Comparison of ENCODE assay signal across 24 cellular contexts in the genomic region with DNA sequence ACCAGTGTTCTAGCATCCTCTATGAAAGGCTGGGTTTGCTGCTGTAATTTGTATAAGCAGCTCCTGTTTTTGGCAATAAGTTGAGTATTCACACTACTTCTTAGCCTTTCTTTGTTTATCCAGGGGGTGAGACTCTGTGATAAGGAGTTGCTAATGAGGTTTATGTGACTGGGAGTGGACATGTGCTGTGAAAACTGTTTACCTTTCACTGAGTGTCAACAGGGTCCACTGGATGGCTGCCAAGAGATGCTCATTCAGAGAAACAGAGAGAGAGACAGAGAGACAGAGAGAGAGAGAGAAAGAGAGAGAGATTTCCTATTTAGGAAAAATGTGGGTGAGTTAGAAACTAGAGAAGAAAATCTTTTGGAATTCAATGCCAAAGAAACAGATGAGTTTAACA.
DNase-seq lines count a peak whose midpoint lies in the region; ATAC-seq and TF ChIP-seq lines count a peak whose summit lies in the region.
"Had no signal": no experiment of that assay in that cellular context is flagged by ENCODE, and none has a peak within 500 bp of the region (broad histone marks: within the 10 kb centered on the region; RNA-seq: fewer than 3 reads in every experiment).

No MANE protein-coding gene starts in this region.

- H2AFZ ChIP-seq in IMR-90 (replicated peaks; ENCODE audit: low read length, poor library complexity) (no peak overlapping the region), mesenchymal stem cell (ENCODE audit: low read depth, low read length) (no peak overlapping the region)

- in situ Hi-C loops in IMR-90 (cut with MboI; ENCODE audit: low sequenced_read_pairs) = no loop called here

- H3K18ac ChIP-seq in IMR-90 (ENCODE audit: low read depth, low read length) = peak overlapping the region; percentile 86
- no peak overlapping the region for H3K18ac ChIP-seq in mesenchymal stem cell (ENCODE audit: low read depth in 1 of 2, low read length in 2 of 2)

- H3K27me3 Mint-ChIP-seq in glutamatergic neuron (ENCODE audit: unreplicated experiment) = no peaks in the 10 kb centered on the region

- H3K4me2 ChIP-seq in IMR-90 (ENCODE audit: low read depth, low read length) (no peak overlapping the region), mesenchymal stem cell (ENCODE audit: low read length, poor library complexity, severe bottlenecking) (no peak overlapping the region)

- no peak overlapping the region for H3K23ac ChIP-seq in IMR-90 (ENCODE audit: low read depth, low read length)
- no peak overlapping the region for H3K23ac ChIP-seq in mesenchymal stem cell (ENCODE audit: low read length in 2 of 2)

- H3K4me1 Mint-ChIP-seq in glutamatergic neuron (ENCODE audit: low read depth, unreplicated experiment) = no peaks in the 10 kb centered on the region

- no peaks in the 10 kb centered on the region for H3K9me1 ChIP-seq in IMR-90 (ENCODE audit: insufficient read depth, low read length)

- no peak for TF ChIP-seq POLR2A in IMR-90 (IDR thresholded peaks at IDR 0.05; ENCODE audit: low read depth, low read length)

- BruUV-seq in IMR-90 (replicated peaks; lab: Mats Ljungman, UMichigan) = no TSS peak

- peak overlapping the region; percentile 10; the same call in 1 of the 3 replicates for H2BK15ac ChIP-seq in IMR-90 (ENCODE audit: low read depth, low read length)
- no peak overlapping the region for H2BK15ac ChIP-seq in mesenchymal stem cell (ENCODE audit: low read depth, poor library complexity, severe bottlenecking)

- DNase-seq in NCI-H748 (lab: John Stamatoyannopoulos, UW; ENCODE audit: unreplicated experiment) (peak; percentile 69), NCI-H748 treated with DMSO at 0.1 percent for 48 hours (lab: John Stamatoyannopoulos, UW) (no peak), IMR-90 (no peak), SHP77 (lab: John Stamatoyannopoulos, UW) (peak; percentile 75 to 81), mesenchymal stem cell (peak; percentile 7), glutamatergic neuron (no peak), midbrain (lab: John Stamatoyannopoulos, UW) (no peak)
- DNase-seq: AML-193; C1 segment of cervical spinal cord; CD8-positive, alpha-beta T cell; EL; GF-D8; GOT3; HCEC 1CT; KG1; NCI-H1092 treated with DMSO at 0.1 percent for 48 hours; NCI-H1436 treated with DMSO at 0.1 percent for 48 hours; NCI-H2081 treated with DMSO at 0.1 percent for 48 hours; NCI-H2171 treated with DMSO at 0.1 percent for 48 hours; NCI-H446 treated with DMSO at 0.1 percent for 48 hours; Right ventricle myocardium superior; SW 1271 had no signal

- H3K79me1 ChIP-seq in IMR-90 (ENCODE audit: low read depth in 1 of 2, low read length in 2 of 2) (no peaks in the 10 kb centered on the region), mesenchymal stem cell (replicated peaks; ENCODE audit: low read length, poor library complexity, severe bottlenecking) (no peaks in the 10 kb centered on the region)

- POLR2A ChIA-PET in IMR-90 (lab: Charles Lee; ENCODE audit: unreplicated experiment) = no interaction called here

- H3K14ac ChIP-seq in IMR-90 (replicated peaks; ENCODE audit: low read depth, low read length) (no peak overlapping the region), mesenchymal stem cell (ENCODE audit: low read length in 2 of 2) (no peak overlapping the region)

- no peak overlapping the region for H3K56ac ChIP-seq in IMR-90 (ENCODE audit: extremely low read depth, insufficient read depth, low read length)

- H4K5ac ChIP-seq in IMR-90 (ENCODE audit: low read depth, low read length) = peak overlapping the region; percentile 74; the same call in 1 of the 2 replicates

- no peaks in the 10 kb centered on the region for H4K20me1 ChIP-seq in IMR-90 (ENCODE audit: insufficient read depth, low read length)

- H3K27ac Mint-ChIP-seq in glutamatergic neuron (ENCODE audit: unreplicated experiment) = no peak overlapping the region
- H3K27ac Mint-ChIP-seq: CD8-positive, alpha-beta T cell had no signal

- H3K36me3 ChIP-seq in IMR-90 (ENCODE audit: control insufficient read depth, insufficient read depth, low read length) (no peaks in the 10 kb centered on the region), mesenchymal stem cell (ENCODE audit: control insufficient read depth in 1 of 2, insufficient read depth in 2 of 2, low read depth in 1 of 2, low read length in 2 of 2) (no peaks in the 10 kb centered on the region)

- H3K9me3 ChIP-seq in IMR-90 (ENCODE audit: control insufficient read depth, insufficient read depth, low read length) (peaks cover 7% of the 10 kb centered on the region), mesenchymal stem cell (ENCODE audit: control insufficient read depth, low read length) (peaks cover 23% of the 10 kb centered on the region)

- H2BK20ac ChIP-seq in IMR-90 (ENCODE audit: low read depth, low read length) = no peak overlapping the region

- no peak for TF ChIP-seq RAD21 in IMR-90 (IDR thresholded peaks at IDR 0.05; ENCODE audit: low read length)

- CTCF ChIA-PET in IMR-90 (lab: Yijun Ruan, JAX) = interaction anchor here (0.8 kb wide), 1 partner anchor 124 kb away, joined by 3 read pairs; no protein-coding TSS in a partner anchor

- intact Hi-C loops in IMR-90 (cut with micrococcal nuclease) = no loop called here

- no peak overlapping the region for H4K91ac ChIP-seq in IMR-90 (ENCODE audit: insufficient read depth, low read depth, low read length)
- H4K91ac ChIP-seq in mesenchymal stem cell (ENCODE audit: low read length) = no peak overlapping the region

- H3K27me3 ChIP-seq in IMR-90 (ENCODE audit: control insufficient read depth, insufficient read depth, low read length) (no peaks in the 10 kb centered on the region), mesenchymal stem cell (ENCODE audit: control insufficient read depth in 1 of 2, insufficient read depth in 1 of 2, low read length in 2 of 2) (no peaks in the 10 kb centered on the region)

- no peak overlapping the region for H3K4me3 Mint-ChIP-seq in glutamatergic neuron (ENCODE audit: unreplicated experiment)
- H3K4me3 Mint-ChIP-seq: CD8-positive, alpha-beta T cell had no signal

- no peak overlapping the region; a peak in 1 of 4 replicates for H4K8ac ChIP-seq in IMR-90 (ENCODE audit: low read depth in 2 of 2, low read length in 2 of 2)
- H4K8ac ChIP-seq in mesenchymal stem cell (ENCODE audit: low read length) = no peak overlapping the region

- no peak overlapping the region for H2AK9ac ChIP-seq in IMR-90 (replicated peaks; ENCODE audit: low read depth, low read length, poor library complexity)

- H2BK120ac ChIP-seq in IMR-90 (ENCODE audit: low read depth, low read length) (no peak overlapping the region), mesenchymal stem cell (ENCODE audit: low read depth, low read length) (no peak overlapping the region)

- H3K4ac ChIP-seq in IMR-90 (ENCODE audit: low read depth, low read length) = no peak overlapping the region
- H3K4ac ChIP-seq in mesenchymal stem cell (ENCODE audit: low read depth in 1 of 2, low read length in 2 of 2) = no peak overlapping the region

- dilution Hi-C loops in IMR-90 (cut with HindIII; ENCODE audit: low sequenced_read_pairs, unreplicated experiment) = no loop called here

- H3K4me1 ChIP-seq in IMR-90 (ENCODE audit: control insufficient read depth, insufficient read depth, low read length) (peaks cover 2% of the 10 kb centered on the region; the same call in 1 of the 2 replicates), mesenchymal stem cell (ENCODE audit: control insufficient read depth, insufficient read depth, low read depth, low read length) (no peaks in the 10 kb centered on the region)

- H3K4me3 ChIP-seq in IMR-90 (ENCODE audit: insufficient read depth, low read depth, low read length) (no peak overlapping the region), mesenchymal stem cell (ENCODE audit: insufficient read depth in 1 of 2, low read depth in 1 of 2, low read length in 2 of 2) (no peak overlapping the region)
- H3K4me3 ChIP-seq: SK-N-MC had no signal

- no peak overlapping the region for H3K9ac ChIP-seq in IMR-90 (ENCODE audit: low read depth, low read length)
- no peak overlapping the region for H3K9ac ChIP-seq in mesenchymal stem cell (ENCODE audit: low read length)

- H3K36me3 Mint-ChIP-seq in glutamatergic neuron (ENCODE audit: unreplicated experiment) = peaks cover 29% of the 10 kb centered on the region
- H3K36me3 Mint-ChIP-seq: CD8-positive, alpha-beta T cell had no signal

- H3K9me3 Mint-ChIP-seq in glutamatergic neuron (ENCODE audit: unreplicated experiment) = peaks cover 6% of the 10 kb centered on the region

- H2AK5ac ChIP-seq in IMR-90 (ENCODE audit: low read depth, low read length) (peak overlapping the region; percentile 16; the same call in 1 of the 2 replicates), mesenchymal stem cell (ENCODE audit: low read length, severe bottlenecking) (no peak overlapping the region)

- H2BK5ac ChIP-seq in IMR-90 (ENCODE audit: low read depth, low read length, poor library complexity, severe bottlenecking) (peak overlapping the region; percentile 26), mesenchymal stem cell (ENCODE audit: low read depth, low read length, poor library complexity, severe bottlenecking) (no peak overlapping the region)

- ATAC-seq in IMR-90 (ENCODE audit: low read depth) (no peak), GM18868 (IDR thresholded peaks at IDR 0.05; ENCODE audit: unreplicated experiment) (no peak)
- ATAC-seq: CD8-positive, alpha-beta T cell had no signal

- TF ChIP-seq CTCF in IMR-90 (conservative IDR thresholded peaks at IDR 0.05; ENCODE audit: low read depth, low read length) = no peak
- no peak for TF ChIP-seq CTCF in glutamatergic neuron (IDR thresholded peaks at IDR 0.05; ENCODE audit: partially characterized antibody, unreplicated experiment)

- H3K27ac ChIP-seq in IMR-90 (ENCODE audit: insufficient read depth, low read length) (peak overlapping the region; percentile 18; the same call in 1 of the 2 replicates), mesenchymal stem cell (ENCODE audit: low read length, poor library complexity, severe bottlenecking) (no peak overlapping the region)
- H3K27ac ChIP-seq: SK-N-MC had no signal

- H2BK12ac ChIP-seq in mesenchymal stem cell (ENCODE audit: low read length in 2 of 2) = no peak overlapping the region

TF ChIP-seq in IMR-90, 13 proteins besides CTCF, POLR2A, EP300 and RAD21 (continues in another document):
- no peak for TF ChIP-seq USF2 (IDR thresholded peaks at IDR 0.05; ENCODE audit: low read depth, low read length)
- TF ChIP-seq RCOR1 (IDR thresholded peaks at IDR 0.05; ENCODE audit: insufficient replicate concordance, low read length) = no peak
- TF ChIP-seq RFX5 (IDR thresholded peaks at IDR 0.05; ENCODE audit: low read depth, low read length) = no peak
- TF ChIP-seq BHLHE40 (IDR thresholded peaks at IDR 0.05; ENCODE audit: low read depth, low read length) = no peak
- TF ChIP-seq NFE2L2 (IDR thresholded peaks at IDR 0.05; ENCODE audit: low read depth, low read length) = no peak
- no peak for TF ChIP-seq FOS (IDR thresholded peaks at IDR 0.05; ENCODE audit: low read depth, low read length)

Comparison
In these comparisons a context has a peak if more than half of its experiments do, and no peak if none do; other contexts are left out.
1. DNase-seq: peak in NCI-H748 (single experiment), SHP77 (2 of 2) and mesenchymal stem cell (single experiment); none in NCI-H748 treated with DMSO at 0.1 percent for 48 hours (single experiment), IMR-90 (single experiment), glutamatergic neuron (single experiment) and midbrain (single experiment).